22 cellular contexts compared by ENCODE assay signal in genomic region chr6:90819483-90819882, GRCh38.
"Had no signal": no experiment of that assay in that cellular context is flagged by ENCODE, and none has a peak within 500 bp of the region (broad histone marks: within the 10 kb centered on the region; RNA-seq: fewer than 3 reads in every experiment).

No MANE protein-coding gene starts in this region.

- H3K4me1 Mint-ChIP-seq: activated CD4-positive, alpha-beta memory T cell treated with anti-CD3 and anti-CD28 coated beads, Interleukin-2, amount 10 ng/mL, durations not matched to agents 7 days and 5 days; activated CD4-positive, alpha-beta T cell treated with anti-CD3 and anti-CD28 coated beads for 36 hours; activated naive CD8-positive, alpha-beta T cell treated with anti-CD3 and anti-CD28 coated beads, Interleukin-2, amount 10 ng/mL, durations not matched to agents 7 days and 5 days; activated T-helper 17 cell treated with anti-CD3 and anti-CD28 coated beads, Interleukin-2, amount 50 U/mL, for 72 hours had no signal

- H3K4me1 ChIP-seq: adrenal gland had no signal

- H3K4me3 ChIP-seq: adrenal gland had no signal

- H3K27ac Mint-ChIP-seq: activated CD4-positive, alpha-beta memory T cell treated with anti-CD3 and anti-CD28 coated beads, Interleukin-2, amount 10 ng/mL, durations not matched to agents 7 days and 5 days; activated CD4-positive, alpha-beta T cell treated with anti-CD3 and anti-CD28 coated beads for 36 hours; activated naive CD8-positive, alpha-beta T cell treated with anti-CD3 and anti-CD28 coated beads, Interleukin-2, amount 10 ng/mL, durations not matched to agents 7 days and 5 days; activated T-helper 17 cell treated with anti-CD3 and anti-CD28 coated beads, Interleukin-2, amount 50 U/mL, for 72 hours had no signal

- H3K27me3 Mint-ChIP-seq: activated CD4-positive, alpha-beta memory T cell treated with anti-CD3 and anti-CD28 coated beads, Interleukin-2, amount 10 ng/mL, durations not matched to agents 7 days and 5 days had no signal

- H3K36me3 ChIP-seq: adrenal gland, WERI-Rb-1 had no signal

- H3K4me3 Mint-ChIP-seq: activated CD4-positive, alpha-beta memory T cell treated with anti-CD3 and anti-CD28 coated beads, Interleukin-2, amount 10 ng/mL, durations not matched to agents 7 days and 5 days; activated CD4-positive, alpha-beta T cell treated with anti-CD3 and anti-CD28 coated beads for 36 hours; activated naive CD8-positive, alpha-beta T cell treated with anti-CD3 and anti-CD28 coated beads, Interleukin-2, amount 10 ng/mL, durations not matched to agents 7 days and 5 days; activated T-helper 17 cell treated with anti-CD3 and anti-CD28 coated beads, Interleukin-2, amount 50 U/mL, for 72 hours had no signal

- H3K9me3 Mint-ChIP-seq: activated CD4-positive, alpha-beta memory T cell treated with anti-CD3 and anti-CD28 coated beads, Interleukin-2, amount 10 ng/mL, durations not matched to agents 7 days and 5 days; activated naive CD8-positive, alpha-beta T cell treated with anti-CD3 and anti-CD28 coated beads, Interleukin-2, amount 10 ng/mL, durations not matched to agents 7 days and 5 days; activated T-helper 17 cell treated with anti-CD3 and anti-CD28 coated beads, Interleukin-2, amount 50 U/mL, for 72 hours had no signal

- DNase-seq: activated CD4-positive, alpha-beta memory T cell treated with anti-CD3 and anti-CD28 coated beads, Interleukin-2, amount 10 ng/mL, durations not matched to agents 7 days and 5 days; activated CD4-positive, alpha-beta T cell treated with anti-CD3 and anti-CD28 coated beads for 36 hours; activated CD4-positive, alpha-beta T cell treated with anti-CD3 and anti-CD28 coated beads, Interleukin-2, amount 50 U/mL, for 1 hour; activated gamma-delta T cell; activated naive CD4-positive, alpha-beta T cell treated with anti-CD3 and anti-CD28 coated beads, Interleukin-2, amount 50 U/mL, for 16 hours; activated naive CD8-positive, alpha-beta T cell treated with anti-CD3 and anti-CD28 coated beads, Interleukin-2, amount 10 ng/mL, durations not matched to agents 7 days and 5 days; activated T-cell treated with anti-CD3 and anti-CD28 coated beads for 4 hours; activated T-cell treated with anti-CD3 and anti-CD28 coated beads, Interleukin-2, amount 50 U/mL, for 48 hours; adrenal gland; anterior cingulate cortex; Karpas-422; NCI-H1048; NCI-H146; NCI-H187 treated with DMSO at 0.1 percent for 48 hours; NCI-H2081 treated with DMSO at 0.1 percent for 48 hours; NCI-H345; NCI-H510A; NCI-H526 treated with DMSO at 0.1 percent for 48 hours; SIG-M5; T-helper 1 cell; WERI-Rb-1 had no signal

- H3K9me3 ChIP-seq: adrenal gland had no signal

- H3K27me3 ChIP-seq: adrenal gland had no signal

- H3K36me3 Mint-ChIP-seq: activated naive CD8-positive, alpha-beta T cell treated with anti-CD3 and anti-CD28 coated beads, Interleukin-2, amount 10 ng/mL, durations not matched to agents 7 days and 5 days had no signal

- H3K27ac ChIP-seq: adrenal gland, WERI-Rb-1 had no signal

- ATAC-seq: activated CD4-positive, alpha-beta T cell treated with anti-CD3 and anti-CD28 coated beads for 36 hours; activated T-helper 17 cell treated with anti-CD3 and anti-CD28 coated beads, Interleukin-2, amount 50 U/mL, for 72 hours had no signal
